Comparison of ENCODE assay signal across 13 cellular contexts in the genomic region with DNA sequence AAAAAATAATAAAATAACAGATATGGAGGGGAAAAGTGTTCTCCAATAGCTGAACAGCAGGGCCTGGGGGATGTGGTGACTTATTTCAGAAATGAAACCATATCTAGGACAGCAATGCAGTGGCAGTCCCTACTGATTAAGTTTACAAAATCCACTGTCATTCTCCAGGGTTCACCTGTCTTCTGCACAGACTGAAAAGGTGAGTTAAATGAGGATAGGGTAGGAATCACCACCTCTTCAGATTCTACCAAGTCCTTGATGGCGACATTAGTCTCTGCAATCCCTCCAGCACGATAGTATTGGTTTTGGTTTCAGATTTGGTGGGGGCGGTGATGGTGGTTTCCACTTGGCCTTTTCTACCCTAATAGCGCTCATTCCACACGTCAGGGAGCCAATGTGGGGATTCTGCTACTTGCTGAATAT. TPM values are rescaled to one million over a fixed set of nuclear protein-coding genes. Genes with fewer than 3 reads are reported as not detected.
A peak's percentile ranks its signal among the peaks of the same experiment; 100 is the strongest.
DNase-seq lines count a peak whose midpoint lies in the region; ATAC-seq, FAIRE-seq and TF ChIP-seq lines count a peak whose summit lies in the region.
"Had no signal": no experiment of that assay in that cellular context is flagged by ENCODE, and none has a peak within 500 bp of the region (broad histone marks: within the 10 kb centered on the region; RNA-seq: fewer than 3 reads in every experiment).

No MANE protein-coding gene starts in this region.

- H4K20me1 ChIP-seq in GM12878 (ENCODE audit: control insufficient read depth, insufficient read depth) = no peaks in the 10 kb centered on the region

- H3K4me3 ChIP-seq in GM12878 = no peak overlapping the region

- no peak for TF ChIP-seq POLR2A in GM12878 (IDR thresholded peaks at IDR 0.05; ENCODE audit: low read depth, low read length)

- peak; percentile 89 for FAIRE-seq in GM12878 (lab: Jason Lieb, UNC)

- in situ Hi-C loops in GM12878 (cut with MboI) = no loop called here

- peak overlapping the region; percentile 62 for H3K27ac ChIP-seq in GM12878 (ENCODE audit: control insufficient read depth, insufficient read depth)

- H2AFZ ChIP-seq in GM12878 (ENCODE audit: control insufficient read depth, low read depth, low read length) = peak overlapping the region; percentile 96

- intact Hi-C loops in GM12878 (cut with micrococcal nuclease; ENCODE audit: unreplicated experiment) = no loop called here

- CTCF ChIA-PET in GM12878 (lab: Yijun Ruan, JAX) = interaction anchor here (1.0 kb wide), 1 partner anchor 15 kb away, joined by 4 read pairs; no protein-coding TSS in a partner anchor

- H3K9ac ChIP-seq in GM12878 (ENCODE audit: control insufficient read depth, insufficient read depth, low read length) = 0 out of 2 replicates have a peak overlapping the region, but pooled peaks have one; percentile 28

- ATAC-seq in GM18519 (IDR thresholded peaks at IDR 0.05; ENCODE audit: low FRiP score, unreplicated experiment) (peak; percentile 58), GM21367 (IDR thresholded peaks at IDR 0.05; ENCODE audit: unreplicated experiment) (peak; percentile 95), HG03139 (IDR thresholded peaks at IDR 0.05; ENCODE audit: unreplicated experiment) (peak; percentile 90), GM12878 (peak; percentile 94)

- no peak; a peak in 1 of 4 replicates for TF ChIP-seq EP300 in GM12878 (IDR thresholded peaks at IDR 0.05; ENCODE audit: borderline replicate concordance in 1 of 2, control insufficient read depth in 1 of 2, low read depth in 2 of 2, low read length in 2 of 2)

- POLR2A ChIA-PET in GM12878 (lab: Charles Lee) = no interaction called here

- H3K79me2 ChIP-seq in GM12878 (ENCODE audit: control insufficient read depth, insufficient read depth, low read length) = no peaks in the 10 kb centered on the region

- TF ChIP-seq RAD21 in GM12878 (IDR thresholded peaks at IDR 0.05; ENCODE audit: insufficient read depth, low read depth, low read length) = no peak

- H3K36me3 ChIP-seq in GM12878 (ENCODE audit: control insufficient read depth in 2 of 2, insufficient read depth in 2 of 2, low read length in 1 of 2) = no peaks in the 10 kb centered on the region

- no TSS peak for BruUV-seq in GM12878 (replicated peaks; lab: Mats Ljungman, UMichigan)

- WGBS in GM12878 (ENCODE audit: insufficient coverage, insufficient replicate concordance, low lambda C conversion rate, missing lambda C conversion rate) = 1% methylated on average over 5 of the region's 5 CpGs

- TF ChIP-seq CTCF in GM12878 (IDR thresholded peaks at IDR 0.05 in 2 of 3, conservative IDR thresholded peaks at IDR 0.05 in 1 of 3; ENCODE audit: control insufficient read depth in 2 of 3, extremely low read depth in 1 of 3, insufficient read depth in 1 of 3, low read depth in 3 of 3, low read length in 3 of 3) = no peak

- H3K27me3 ChIP-seq in GM12878 (replicated peaks in 1 of 2; ENCODE audit: control insufficient read depth in 2 of 2, insufficient read depth in 2 of 2, low read length in 1 of 2) = no peaks in the 10 kb centered on the region

- SMC1A ChIA-PET in GM12878 (lab: Charles Lee; ENCODE audit: uncharacterized antibody, unreplicated experiment) = no interaction called here

- RAD21 ChIA-PET in GM12878 (lab: Charles Lee; ENCODE audit: unreplicated experiment) = no interaction called here

- peak overlapping the region; percentile 88 for H3K4me2 ChIP-seq in GM12878 (ENCODE audit: control insufficient read depth, insufficient read depth)

- peaks cover 12% of the 10 kb centered on the region for H3K4me1 ChIP-seq in GM12878 (ENCODE audit: control insufficient read depth, insufficient read depth, low read length)

- DNase-seq in GM12878 (ENCODE audit: low read depth, low spot score) (peak; percentile 51), dermis blood vessel endothelial cell (no peak), NAMALWA (ENCODE audit: low spot score) (no peak), NOMO-1 (lab: John Stamatoyannopoulos, UW; ENCODE audit: unreplicated experiment in 2 of 2) (no peak), NCI-H1105 (lab: John Stamatoyannopoulos, UW) (no peak)
- DNase-seq: anterior cingulate cortex, GDM1 had no signal

- H3K9me3 ChIP-seq in GM12878 (replicated peaks; ENCODE audit: control insufficient read depth, insufficient read depth, low read length) = no peaks in the 10 kb centered on the region; the same call in 2 of the 3 replicates

TF ChIP-seq in GM12878, 131 proteins besides CTCF, POLR2A, EP300 and RAD21 (continues in another document):
- TF ChIP-seq RUNX3 (IDR thresholded peaks at IDR 0.05; ENCODE audit: low read length) (peak; percentile 83), ATF7 (IDR thresholded peaks at IDR 0.05; ENCODE audit: low read depth) (peak; percentile 60; the same call in 1 of the 2 replicates), FOXM1 (IDR thresholded peaks at IDR 0.05; ENCODE audit: low read depth, low read length) (no peak), CHD2 (IDR thresholded peaks at IDR 0.05; ENCODE audit: borderline replicate concordance, low read depth, low read length) (no peak), CEBPB (IDR thresholded peaks at IDR 0.05; ENCODE audit: borderline replicate concordance in 1 of 2, low read depth in 2 of 2, low read length in 2 of 2) (no peak), IRF4 (IDR thresholded peaks at IDR 0.05; ENCODE audit: low read depth, low read length) (0 out of 2 replicates have a peak, but pooled peaks have one; percentile 57), SREBF2 (IDR thresholded peaks at IDR 0.05; ENCODE audit: low read length) (no peak), STAT3 (IDR thresholded peaks at IDR 0.05; ENCODE audit: low read depth, low read length) (no peak)
- TF ChIP-seq, protein P1, sequence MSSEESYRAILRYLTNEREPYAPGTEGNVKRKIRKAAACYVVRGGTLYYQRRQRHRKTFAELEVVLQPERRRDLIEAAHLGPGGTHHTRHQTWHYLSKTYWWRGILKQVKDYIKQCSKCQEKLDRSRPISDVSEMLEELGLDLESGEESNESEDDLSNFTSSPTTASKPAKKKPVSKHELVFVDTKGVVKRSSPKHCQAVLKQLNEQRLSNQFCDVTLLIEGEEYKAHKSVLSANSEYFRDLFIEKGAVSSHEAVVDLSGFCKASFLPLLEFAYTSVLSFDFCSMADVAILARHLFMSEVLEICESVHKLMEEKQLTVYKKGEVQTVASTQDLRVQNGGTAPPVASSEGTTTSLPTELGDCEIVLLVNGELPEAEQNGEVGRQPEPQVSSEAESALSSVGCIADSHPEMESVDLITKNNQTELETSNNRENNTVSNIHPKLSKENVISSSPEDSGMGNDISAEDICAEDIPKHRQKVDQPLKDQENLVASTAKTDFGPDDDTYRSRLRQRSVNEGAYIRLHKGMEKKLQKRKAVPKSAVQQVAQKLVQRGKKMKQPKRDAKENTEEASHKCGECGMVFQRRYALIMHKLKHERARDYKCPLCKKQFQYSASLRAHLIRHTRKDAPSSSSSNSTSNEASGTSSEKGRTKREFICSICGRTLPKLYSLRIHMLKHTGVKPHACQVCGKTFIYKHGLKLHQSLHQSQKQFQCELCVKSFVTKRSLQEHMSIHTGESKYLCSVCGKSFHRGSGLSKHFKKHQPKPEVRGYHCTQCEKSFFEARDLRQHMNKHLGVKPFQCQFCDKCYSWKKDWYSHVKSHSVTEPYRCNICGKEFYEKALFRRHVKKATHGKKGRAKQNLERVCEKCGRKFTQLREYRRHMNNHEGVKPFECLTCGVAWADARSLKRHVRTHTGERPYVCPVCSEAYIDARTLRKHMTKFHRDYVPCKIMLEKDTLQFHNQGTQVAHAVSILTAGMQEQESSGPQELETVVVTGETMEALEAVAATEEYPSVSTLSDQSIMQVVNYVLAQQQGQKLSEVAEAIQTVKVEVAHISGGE (CRISPR knock-in tag; IDR thresholded peaks at IDR 0.05) = no peak

RNA-seq across cellular contexts. Expression of a gene that starts 32.3 kb away (rescaled TPM):
- 425 and 430 TPM in 2 replicates for total RNA-seq in GM12878 (2013; cell fraction: nucleolus; rRNA removed)
- 2,837 and 2,926 TPM in 2 replicates for total RNA-seq in GM12878 (2014; rRNA removed)
- 5,396 and 5,466 TPM in 2 replicates for total RNA-seq in GM12878 (2014; rRNA removed; fragmentation: Illumina TruSeq; extraction: Trizol)
- 2,607 and 2,609 TPM in 2 replicates for total RNA-seq in GM12878 (2021)
- 1,342 TPM for polyA plus RNA-seq in GM12878 (2011; ENCODE audit: low read depth)
- 2,896 and 3,056 TPM in 2 replicates for polyA plus RNA-seq in GM12878 (2011; rRNA removed)
- 3,501 and 4,381 TPM in 2 replicates for polyA plus RNA-seq in GM12878 (2011; cell fraction: cytosol; rRNA removed)
- polyA plus RNA-seq in GM12878 (2011; cell fraction: nucleus; rRNA removed) = 735 and 1,933 TPM in 2 replicates
- 4,384 and 5,105 TPM in 2 replicates for polyA plus RNA-seq in GM12878 (2012)
- 4,943 and 8,358 TPM in 2 replicates for polyA plus RNA-seq in GM12878 (2014; fragmentation: Illumina TruSeq; extraction: Trizol)
- 1,000 to 10,000 TPM; 3,742 to 5,105 TPM for polyA plus RNA-seq in GM12878 (2014; fragmentation: Nextera tagmentation; extraction: Ambion mirVana)
- polyA plus RNA-seq in GM12878 (2014; rRNA removed) = 2,295 and 2,497 TPM in 2 replicates
- 1,000 to 10,000 TPM; 1,843 to 2,046 TPM for polyA plus RNA-seq in GM12878 (2016; fragmentation: Nextera tagmentation; extraction: Ambion mirVana)
- 1,162 and 2,005 TPM in 2 replicates for polyA minus RNA-seq in GM12878 (2011; rRNA and poly(A)+ RNA removed)
- 2,291 and 2,774 TPM in 2 replicates for polyA minus RNA-seq in GM12878 (2011; cell fraction: cytosol; rRNA and poly(A)+ RNA removed)
- polyA minus RNA-seq in GM12878 (2011; cell fraction: nucleus; rRNA and poly(A)+ RNA removed) = 272 and 485 TPM in 2 replicates
- total RNA-seq in dermis blood vessel endothelial cell = 1,135 and 1,923 TPM in 2 replicates

RNA-seq across cellular contexts. Expression of a gene that starts 46.3 kb away (rescaled TPM):
- total RNA-seq in GM12878 (2013; cell fraction: nucleolus; rRNA removed) = not detected in 2 replicates
- total RNA-seq in GM12878 (2014; rRNA removed) (not detected in 2 replicates), GM12878 (2014; rRNA removed; fragmentation: Illumina TruSeq; extraction: Trizol) (not detected in 2 replicates), GM12878 (2021) (not detected in 2 replicates), dermis blood vessel endothelial cell (not detected in 2 replicates)
- not detected for polyA plus RNA-seq in GM12878 (2011; ENCODE audit: low read depth)
- polyA plus RNA-seq in GM12878 (2011; rRNA removed) (not detected in 2 replicates), GM12878 (2014; fragmentation: Illumina TruSeq; extraction: Trizol) (not detected in 2 replicates), GM12878 (2014; fragmentation: Nextera tagmentation; extraction: Ambion mirVana) (not detected), GM12878 (2014; rRNA removed) (not detected in 2 replicates), GM12878 (2016; fragmentation: Nextera tagmentation; extraction: Ambion mirVana) (not detected)
- not detected in 2 replicates for polyA plus RNA-seq in GM12878 (2011; cell fraction: cytosol; rRNA removed)
- polyA plus RNA-seq in GM12878 (2011; cell fraction: nucleus; rRNA removed) = not detected in 2 replicates
- not detected in 2 replicates for polyA plus RNA-seq in GM12878 (2012)
- polyA minus RNA-seq in GM12878 (2011; rRNA and poly(A)+ RNA removed) = not detected in 2 replicates
- not detected in 2 replicates for polyA minus RNA-seq in GM12878 (2011; cell fraction: cytosol; rRNA and poly(A)+ RNA removed)
- polyA minus RNA-seq in GM12878 (2011; cell fraction: nucleus; rRNA and poly(A)+ RNA removed) = not detected in 2 replicates
- total RNA-seq: fibroblast of villous mesenchyme, MCF 10A, myocyte had no signal
